ENCODE assay signal across 15 cellular contexts in genomic region chr2:28333606-28334526, GRCh38. TPM values are rescaled to one million over a fixed set of nuclear protein-coding genes. Genes with fewer than 3 reads are reported as not detected.
DNase-seq lines count a peak whose midpoint lies in the region; ATAC-seq and TF ChIP-seq lines count a peak whose summit lies in the region.
"Had no signal": no experiment of that assay in that cellular context is flagged by ENCODE, and none has a peak within 500 bp of the region (broad histone marks: within the 10 kb centered on the region; RNA-seq: fewer than 3 reads in every experiment).

No MANE protein-coding gene starts in this region.

- H3K27ac Mint-ChIP-seq in IgD-negative memory B cell (peak overlapping the region in 2 of 3 donors; percentile 43 to 48), brain (peak overlapping the region in 3 of 5 experiments; percentile 42 to 81 (median 58))
- H3K27ac Mint-ChIP-seq in stimulated activated effector memory CD8-positive, alpha-beta T cell treated with anti-CD3 and anti-CD28 coated beads, Interleukin-12 subunit alpha, Interleukin-12 subunit beta, amount 100 ng/mL, for 72 hours = peak overlapping the region; percentile 45
- H3K27ac Mint-ChIP-seq in activated naive CD8-positive, alpha-beta T cell treated with anti-CD3 and anti-CD28 coated beads, Interleukin-2, amount 50 U/mL, for 24 hours = no peak overlapping the region
- no peak overlapping the region for H3K27ac Mint-ChIP-seq in activated CD8-positive, alpha-beta T cell treated with anti-CD3 and anti-CD28 coated beads for 36 hours
- H3K27ac Mint-ChIP-seq: activated T-cell treated with anti-CD3 and anti-CD28 coated beads, Interleukin-2, amount 50 U/mL, for 24 hours; B cell had no signal

- no peak for TF ChIP-seq RAD21 in liver (IDR thresholded peaks at IDR 0.05)

- peaks cover 0 to 1% (median 0%) of the 10 kb centered on the region in 3 donors for H3K4me1 Mint-ChIP-seq in IgD-negative memory B cell
- peaks cover 51% of the 10 kb centered on the region for H3K4me1 Mint-ChIP-seq in brain
- H3K4me1 Mint-ChIP-seq in stimulated activated effector memory CD8-positive, alpha-beta T cell treated with anti-CD3 and anti-CD28 coated beads, Interleukin-12 subunit alpha, Interleukin-12 subunit beta, amount 100 ng/mL, for 72 hours = peaks cover 26% of the 10 kb centered on the region
- H3K4me1 Mint-ChIP-seq in activated naive CD8-positive, alpha-beta T cell treated with anti-CD3 and anti-CD28 coated beads, Interleukin-2, amount 50 U/mL, for 24 hours = peaks cover 6% of the 10 kb centered on the region
- H3K4me1 Mint-ChIP-seq in activated CD8-positive, alpha-beta T cell treated with anti-CD3 and anti-CD28 coated beads for 36 hours (ENCODE audit: low read depth) = no peaks in the 10 kb centered on the region
- H3K4me1 Mint-ChIP-seq: B cell had no signal

- H3K27me3 ChIP-seq in liver (ENCODE audit: control insufficient read depth in 4 of 4, insufficient read depth in 4 of 4, low read length in 3 of 4) (no peaks in the 10 kb centered on the region), smooth muscle cell (ENCODE audit: low read depth) (no peaks in the 10 kb centered on the region)
- H3K27me3 ChIP-seq: colonic mucosa had no signal

- no peak overlapping the region for H3K4me2 ChIP-seq in smooth muscle cell

- POLR2A ChIA-PET in activated CD8-positive, alpha-beta T cell treated with anti-CD3 and anti-CD28 coated beads for 36 hours (lab: Charles Lee) = interaction anchor here (0.6 to 1.3 kb wide), 3 partner anchors 18 to 573 kb away, joined by 3 read pairs; no protein-coding TSS in a partner anchor

- peak overlapping the region; percentile 73 to 78 for H3K27ac ChIP-seq in liver (ENCODE audit: low read depth in 1 of 2, low read length in 2 of 2)
- no peak overlapping the region for H3K27ac ChIP-seq in smooth muscle cell (ENCODE audit: low read depth)
- H3K27ac ChIP-seq: colonic mucosa had no signal

- peaks cover 15% of the 10 kb centered on the region for H3F3A ChIP-seq in smooth muscle cell (ENCODE audit: low read depth)

- no peak for DNase-seq in stimulated activated effector memory CD8-positive, alpha-beta T cell treated with anti-CD3 and anti-CD28 coated beads, Interleukin-12 subunit alpha, Interleukin-12 subunit beta, amount 100 ng/mL, for 72 hours (ENCODE audit: low spot score in 2 of 2)
- DNase-seq in activated naive CD8-positive, alpha-beta T cell treated with anti-CD3 and anti-CD28 coated beads, Interleukin-2, amount 50 U/mL, for 24 hours = no peak
- no peak for DNase-seq in activated CD8-positive, alpha-beta T cell treated with anti-CD3 and anti-CD28 coated beads for 36 hours
- DNase-seq in kidney tubule cell (ENCODE audit: low spot score) = no peak
- no peak for DNase-seq in smooth muscle cell (lab: John Stamatoyannopoulos, UW; ENCODE audit: unreplicated experiment)
- DNase-seq: activated T-cell treated with anti-CD3 and anti-CD28 coated beads, Interleukin-2, amount 50 U/mL, for 24 hours; colonic mucosa; DMS79; erythroblast; NCI-H1694 treated with DMSO at 0.1 percent for 48 hours had no signal

- WGBS in liver = 38% methylated on average over 15 of the region's 15 CpGs
- WGBS in smooth muscle cell (ENCODE audit: low lambda C conversion rate) = 90% methylated on average over 15 of the region's 15 CpGs

- no peak overlapping the region for H2AFZ ChIP-seq in smooth muscle cell (ENCODE audit: low read depth)

- H3K4me3 ChIP-seq in liver (ENCODE audit: low read depth in 1 of 3, low read length in 3 of 3) (no peak overlapping the region), smooth muscle cell (no peak overlapping the region)
- H3K4me3 ChIP-seq: colonic mucosa, lung had no signal

- TF ChIP-seq CTCF in brain (conservative IDR thresholded peaks at IDR 0.05) (no peak), liver (IDR thresholded peaks at IDR 0.05; ENCODE audit: low read depth, low read length, missing input control) (no peak), smooth muscle cell (IDR thresholded peaks at IDR 0.05; ENCODE audit: borderline replicate concordance, insufficient read depth, poor library complexity, severe bottlenecking) (no peak)
- TF ChIP-seq CTCF in activated CD8-positive, alpha-beta T cell treated with anti-CD3 and anti-CD28 coated beads for 36 hours (IDR thresholded peaks at IDR 0.05) = no peak

- H3K9me3 Mint-ChIP-seq in IgD-negative memory B cell = peaks cover 0 to 2% (median 0%) of the 10 kb centered on the region in 3 donors
- H3K9me3 Mint-ChIP-seq in brain = peaks cover 0 to 10% (median 5%) of the 10 kb centered on the region in 5 experiments
- H3K9me3 Mint-ChIP-seq in stimulated activated effector memory CD8-positive, alpha-beta T cell treated with anti-CD3 and anti-CD28 coated beads, Interleukin-12 subunit alpha, Interleukin-12 subunit beta, amount 100 ng/mL, for 72 hours = no peaks in the 10 kb centered on the region
- no peaks in the 10 kb centered on the region for H3K9me3 Mint-ChIP-seq in activated naive CD8-positive, alpha-beta T cell treated with anti-CD3 and anti-CD28 coated beads, Interleukin-2, amount 50 U/mL, for 24 hours
- H3K9me3 Mint-ChIP-seq in activated CD8-positive, alpha-beta T cell treated with anti-CD3 and anti-CD28 coated beads for 36 hours = no peaks in the 10 kb centered on the region
- H3K9me3 Mint-ChIP-seq: activated T-cell treated with anti-CD3 and anti-CD28 coated beads, Interleukin-2, amount 50 U/mL, for 24 hours had no signal

- CTCF ChIA-PET in activated CD8-positive, alpha-beta T cell treated with anti-CD3 and anti-CD28 coated beads for 36 hours (lab: Charles Lee) = no interaction called here

- H3K36me3 Mint-ChIP-seq in IgD-negative memory B cell = no peaks in the 10 kb centered on the region
- peaks cover 27% of the 10 kb centered on the region for H3K36me3 Mint-ChIP-seq in brain
- H3K36me3 Mint-ChIP-seq in stimulated activated effector memory CD8-positive, alpha-beta T cell treated with anti-CD3 and anti-CD28 coated beads, Interleukin-12 subunit alpha, Interleukin-12 subunit beta, amount 100 ng/mL, for 72 hours = peaks cover 11% of the 10 kb centered on the region
- H3K36me3 Mint-ChIP-seq in activated naive CD8-positive, alpha-beta T cell treated with anti-CD3 and anti-CD28 coated beads, Interleukin-2, amount 50 U/mL, for 24 hours (ENCODE audit: low read depth) = peaks cover 8% of the 10 kb centered on the region
- H3K36me3 Mint-ChIP-seq in activated CD8-positive, alpha-beta T cell treated with anti-CD3 and anti-CD28 coated beads for 36 hours (ENCODE audit: low read depth) = peaks cover 1% of the 10 kb centered on the region

- H4K20me1 ChIP-seq in smooth muscle cell (ENCODE audit: low read depth) = no peaks in the 10 kb centered on the region

- H3K27me3 Mint-ChIP-seq in IgD-negative memory B cell = no peaks in the 10 kb centered on the region
- H3K27me3 Mint-ChIP-seq in brain = peaks cover 5% of the 10 kb centered on the region
- no peaks in the 10 kb centered on the region for H3K27me3 Mint-ChIP-seq in activated naive CD8-positive, alpha-beta T cell treated with anti-CD3 and anti-CD28 coated beads, Interleukin-2, amount 50 U/mL, for 24 hours
- H3K27me3 Mint-ChIP-seq in activated CD8-positive, alpha-beta T cell treated with anti-CD3 and anti-CD28 coated beads for 36 hours = no peaks in the 10 kb centered on the region
- H3K27me3 Mint-ChIP-seq: activated T-cell treated with anti-CD3 and anti-CD28 coated beads, Interleukin-2, amount 50 U/mL, for 24 hours; B cell had no signal

- H3K4me1 ChIP-seq in liver (ENCODE audit: control insufficient read depth in 4 of 4, insufficient read depth in 4 of 4, low read length in 3 of 4) (peaks cover 15 to 37% (median 29%) of the 10 kb centered on the region in 4 donors), smooth muscle cell (ENCODE audit: low read depth) (peaks cover 14% of the 10 kb centered on the region)
- H3K4me1 ChIP-seq: colonic mucosa had no signal

- no peaks in the 10 kb centered on the region for H3K9me3 ChIP-seq in liver (ENCODE audit: control insufficient read depth in 4 of 4, low read length in 3 of 4)
- H3K9me3 ChIP-seq in smooth muscle cell (replicated peaks; ENCODE audit: low read depth) = no peaks in the 10 kb centered on the region
- H3K9me3 ChIP-seq: colonic mucosa had no signal

- ATAC-seq in stimulated activated effector memory CD8-positive, alpha-beta T cell treated with anti-CD3 and anti-CD28 coated beads, Interleukin-12 subunit alpha, Interleukin-12 subunit beta, amount 100 ng/mL, for 72 hours = no peak
- ATAC-seq in activated naive CD8-positive, alpha-beta T cell treated with anti-CD3 and anti-CD28 coated beads, Interleukin-2, amount 50 U/mL, for 24 hours = no peak
- ATAC-seq in activated CD8-positive, alpha-beta T cell treated with anti-CD3 and anti-CD28 coated beads for 36 hours = no peak

- no peak overlapping the region for H3K4me3 Mint-ChIP-seq in IgD-negative memory B cell
- H3K4me3 Mint-ChIP-seq in brain = peak overlapping the region in 1 of 5 experiments; percentile 30
- no peak overlapping the region for H3K4me3 Mint-ChIP-seq in stimulated activated effector memory CD8-positive, alpha-beta T cell treated with anti-CD3 and anti-CD28 coated beads, Interleukin-12 subunit alpha, Interleukin-12 subunit beta, amount 100 ng/mL, for 72 hours
- H3K4me3 Mint-ChIP-seq in activated naive CD8-positive, alpha-beta T cell treated with anti-CD3 and anti-CD28 coated beads, Interleukin-2, amount 50 U/mL, for 24 hours = no peak overlapping the region
- no peak overlapping the region for H3K4me3 Mint-ChIP-seq in activated CD8-positive, alpha-beta T cell treated with anti-CD3 and anti-CD28 coated beads for 36 hours
- H3K4me3 Mint-ChIP-seq: activated T-cell treated with anti-CD3 and anti-CD28 coated beads, Interleukin-2, amount 50 U/mL, for 24 hours; B cell had no signal

- no peaks in the 10 kb centered on the region for H3K36me3 ChIP-seq in liver (ENCODE audit: control insufficient read depth in 4 of 4, insufficient read depth in 3 of 4, low read depth in 1 of 4, low read length in 3 of 4)
- H3K36me3 ChIP-seq in smooth muscle cell (ENCODE audit: low read depth) = no peaks in the 10 kb centered on the region
- H3K36me3 ChIP-seq: colonic mucosa had no signal

- H3K9ac ChIP-seq in liver (ENCODE audit: low read depth in 1 of 2, low read length in 2 of 2) (no peak overlapping the region), smooth muscle cell (ENCODE audit: low read depth) (no peak overlapping the region)

- intact Hi-C loops in activated CD8-positive, alpha-beta T cell treated with anti-CD3 and anti-CD28 coated beads for 36 hours (cut with micrococcal nuclease) = no loop called here

- H3K79me2 ChIP-seq in smooth muscle cell (ENCODE audit: low read depth) = no peaks in the 10 kb centered on the region

TF ChIP-seq in liver, 16 proteins besides CTCF, POLR2A, EP300 and RAD21 (continues in another document):
- TF ChIP-seq SP1 (IDR thresholded peaks at IDR 0.05) (peak; percentile 73), FOXA1 (IDR thresholded peaks at IDR 0.05) (no peak), RXRA (IDR thresholded peaks at IDR 0.05) (peak; percentile 51 to 72), JUND (IDR thresholded peaks at IDR 0.05) (peak in 1 of 2 donors; percentile 29), NR2F2 (IDR thresholded peaks at IDR 0.05) (no peak)

RNA-seq across cellular contexts. Expression of gene FOSL2, which starts 58.8 kb away (rescaled TPM):
- polyA plus RNA-seq in IgD-negative memory B cell = 0.50 TPM
- polyA plus RNA-seq in brain (ENCODE audit: insufficient read depth, low read depth, low replicate concordance) = 13.7 TPM
- total RNA-seq in liver = 10 to 100 TPM in 1 of 2 donors, 1 to 10 TPM in 1; 2.0 to 10.7 TPM
- 1 to 10 TPM; 1.9 to 3.1 TPM for polyA plus RNA-seq in liver
- total RNA-seq in activated CD8-positive, alpha-beta T cell treated with anti-CD3 and anti-CD28 coated beads for 36 hours = 100 to 1,000 TPM; 114 to 119 TPM
- 106 and 120 TPM in 2 replicates for total RNA-seq in smooth muscle cell
- 70.8 and 72.6 TPM in 2 replicates for polyA plus RNA-seq in smooth muscle cell

Comparison
In these comparisons a context has a peak if more than half of its experiments do, and no peak if none do; other contexts are left out.
1. H3K27ac Mint-ChIP-seq: peak in IgD-negative memory B cell (2 of 3), brain (3 of 5) and stimulated activated effector memory CD8-positive, alpha-beta T cell treated with anti-CD3 and anti-CD28 coated beads, Interleukin-12 subunit alpha, Interleukin-12 subunit beta, amount 100 ng/mL, for 72 hours (single experiment); none in activated naive CD8-positive, alpha-beta T cell treated with anti-CD3 and anti-CD28 coated beads, Interleukin-2, amount 50 U/mL, for 24 hours (single experiment) and activated CD8-positive, alpha-beta T cell treated with anti-CD3 and anti-CD28 coated beads for 36 hours (single experiment).